In genomic region chr6:138334000-138334399, GRCh38 we compare ENCODE assay signal across 26 cellular contexts. TPM values are rescaled to one million over a fixed set of nuclear protein-coding genes. Genes with fewer than 3 reads are reported as not detected.
"Had no signal": no experiment of that assay in that cellular context is flagged by ENCODE, and none has a peak within 500 bp of the region (broad histone marks: within the 10 kb centered on the region; RNA-seq: fewer than 3 reads in every experiment).

No MANE protein-coding gene starts in this region.

- H3K9me3 Mint-ChIP-seq: activated naive CD4-positive, alpha-beta T cell treated with anti-CD3 and anti-CD28 coated beads, Interleukin-2, amount 50 U/mL, for 72 hours; activated naive CD8-positive, alpha-beta T cell treated with anti-CD3 and anti-CD28 coated beads, Interleukin-2, amount 50 U/mL, for 24 hours; activated T-cell treated with anti-CD3 and anti-CD28 coated beads, Interleukin-2, amount 50 U/mL, for 24 hours; brain; WTC11 had no signal

- H3K27ac Mint-ChIP-seq: activated CD8-positive, alpha-beta memory T cell treated with anti-CD3 and anti-CD28 coated beads, Interleukin-2, amount 10 ng/mL, durations not matched to agents 7 days and 5 days; activated naive CD4-positive, alpha-beta T cell treated with anti-CD3 and anti-CD28 coated beads, Interleukin-2, amount 50 U/mL, for 72 hours; activated naive CD8-positive, alpha-beta T cell treated with anti-CD3 and anti-CD28 coated beads, Interleukin-2, amount 50 U/mL, for 24 hours; activated T-cell treated with anti-CD3 and anti-CD28 coated beads, Interleukin-2, amount 50 U/mL, for 24 hours; brain; T-helper 17 cell had no signal

- H3K27me3 ChIP-seq: MG63 had no signal

- DNase-seq: activated CD4-positive, alpha-beta T cell treated with anti-CD3 and anti-CD28 coated beads for 48 hours; activated CD4-positive, alpha-beta T cell treated with anti-CD3 and anti-CD28 coated beads, Interleukin-2, amount 50 U/mL, for 48 hours; activated CD4-positive, CD25-positive, alpha-beta regulatory T cell treated with anti-CD3 and anti-CD28 coated beads, Interleukin-2, amount 50 U/mL, for 72 hours; activated CD8-positive, alpha-beta memory T cell treated with anti-CD3 and anti-CD28 coated beads, Interleukin-2, amount 10 ng/mL, durations not matched to agents 7 days and 5 days; activated effector memory CD4-positive, alpha-beta T cell treated with anti-CD3 and anti-CD28 coated beads, Interleukin-2, amount 50 U/mL, for 16 hours; activated naive CD4-positive, alpha-beta T cell treated with Interleukin-2 at 50 U/mL for 16 hours; activated naive CD8-positive, alpha-beta T cell treated with anti-CD3 and anti-CD28 coated beads, Interleukin-2, amount 50 U/mL, for 24 hours; activated T-cell treated with anti-CD3 and anti-CD28 coated beads, Interleukin-2, amount 50 U/mL, for 24 hours; amniotic stem cell; MG63; MV-4-11; NCI-H1092 treated with DMSO at 0.1 percent for 48 hours; NCI-H1417 treated with DMSO at 0.1 percent for 48 hours; NCI-H1694 treated with DMSO at 0.1 percent for 48 hours; NCI-H2029 treated with DMSO at 0.1 percent for 48 hours; NCI-H345; NCI-H524; PC-3; SIG-M5; T-helper 17 cell; T-helper 9 cell had no signal

- H3K36me3 ChIP-seq: MG63 had no signal

- H3K4me3 Mint-ChIP-seq: activated CD8-positive, alpha-beta memory T cell treated with anti-CD3 and anti-CD28 coated beads, Interleukin-2, amount 10 ng/mL, durations not matched to agents 7 days and 5 days; activated naive CD8-positive, alpha-beta T cell treated with anti-CD3 and anti-CD28 coated beads, Interleukin-2, amount 50 U/mL, for 24 hours; activated T-cell treated with anti-CD3 and anti-CD28 coated beads, Interleukin-2, amount 50 U/mL, for 24 hours; brain; T-helper 17 cell had no signal

- H3K4me3 ChIP-seq: MG63 had no signal

- H3K4me1 Mint-ChIP-seq: activated CD8-positive, alpha-beta memory T cell treated with anti-CD3 and anti-CD28 coated beads, Interleukin-2, amount 10 ng/mL, durations not matched to agents 7 days and 5 days; activated naive CD8-positive, alpha-beta T cell treated with anti-CD3 and anti-CD28 coated beads, Interleukin-2, amount 50 U/mL, for 24 hours; brain; T-helper 17 cell had no signal

- H3K27ac ChIP-seq: KMS-11 had no signal

- ATAC-seq: activated CD8-positive, alpha-beta memory T cell treated with anti-CD3 and anti-CD28 coated beads, Interleukin-2, amount 10 ng/mL, durations not matched to agents 7 days and 5 days; activated naive CD4-positive, alpha-beta T cell treated with anti-CD3 and anti-CD28 coated beads, Interleukin-2, amount 50 U/mL, for 72 hours; activated naive CD8-positive, alpha-beta T cell treated with anti-CD3 and anti-CD28 coated beads, Interleukin-2, amount 50 U/mL, for 24 hours; PC-3; T-helper 17 cell; WTC11 had no signal

- H3K9me3 ChIP-seq: MG63 had no signal

- H3K36me3 Mint-ChIP-seq: activated CD8-positive, alpha-beta memory T cell treated with anti-CD3 and anti-CD28 coated beads, Interleukin-2, amount 10 ng/mL, durations not matched to agents 7 days and 5 days; activated naive CD4-positive, alpha-beta T cell treated with anti-CD3 and anti-CD28 coated beads, Interleukin-2, amount 50 U/mL, for 72 hours had no signal

- H3K27me3 Mint-ChIP-seq: brain had no signal

RNA-seq across cellular contexts. Expression of gene SMIM28, which starts 43.7 kb away (rescaled TPM):
- total RNA-seq: activated CD8-positive, alpha-beta memory T cell treated with anti-CD3 and anti-CD28 coated beads, Interleukin-2, amount 10 ng/mL, durations not matched to agents 7 days and 5 days; activated naive CD4-positive, alpha-beta T cell treated with anti-CD3 and anti-CD28 coated beads, Interleukin-2, amount 50 U/mL, for 72 hours; astrocyte; PC-3; T-helper 17 cell; WTC11 had no signal
